ENCODE assay signal across 12 cellular contexts in genomic region chr1:248828845-248829244, GRCh38. TPM values are rescaled to one million over a fixed set of nuclear protein-coding genes. Genes with fewer than 3 reads are reported as not detected.
A peak's percentile ranks its signal among the peaks of the same experiment; 100 is the strongest.
DNase-seq lines count a peak whose midpoint lies in the region; ATAC-seq, FAIRE-seq and TF ChIP-seq lines count a peak whose summit lies in the region.
"Had no signal": no experiment of that assay in that cellular context is flagged by ENCODE, and none has a peak within 500 bp of the region (broad histone marks: within the 10 kb centered on the region; RNA-seq: fewer than 3 reads in every experiment).

No MANE protein-coding gene starts in this region.

- H3K4me3 Mint-ChIP-seq in endothelial cell (ENCODE audit: unreplicated experiment) = no peak overlapping the region
- peak overlapping the region in 1 of 10 donors; percentile 40 for H3K4me3 Mint-ChIP-seq in naive thymus-derived CD8-positive, alpha-beta T cell

- H3K4me1 Mint-ChIP-seq in endothelial cell (ENCODE audit: unreplicated experiment) = peaks cover 23% of the 10 kb centered on the region
- peaks cover 14 to 38% (median 30%) of the 10 kb centered on the region in 4 donors for H3K4me1 Mint-ChIP-seq in naive thymus-derived CD8-positive, alpha-beta T cell

- H3K27me3 Mint-ChIP-seq in endothelial cell (ENCODE audit: unreplicated experiment) = peaks cover 11% of the 10 kb centered on the region
- peaks cover 0 to 6% (median 2%) of the 10 kb centered on the region in 5 donors for H3K27me3 Mint-ChIP-seq in naive thymus-derived CD8-positive, alpha-beta T cell

- in situ Hi-C loops in GM13976 (cut with MboI; ENCODE audit: low sequenced_read_pairs, unreplicated experiment) = no loop called here

- peak overlapping the region; percentile 11 for H3K27ac Mint-ChIP-seq in endothelial cell (ENCODE audit: unreplicated experiment)
- peak overlapping the region in 5 of 10 donors; percentile 13 to 99 (median 72) for H3K27ac Mint-ChIP-seq in naive thymus-derived CD8-positive, alpha-beta T cell

- peak; percentile 40 for DNase-seq in NCI-H2196 (lab: John Stamatoyannopoulos, UW; ENCODE audit: unreplicated experiment)
- no peak for DNase-seq in NCI-H2196 treated with DMSO at 0.1 percent for 48 hours (lab: John Stamatoyannopoulos, UW; ENCODE audit: unreplicated experiment)
- DNase-seq in RKO (ENCODE audit: low spot score) = peak; percentile 96
- DNase-seq in endothelial cell (ENCODE audit: low spot score) = no peak
- peak; percentile 71 for DNase-seq in pulmonary artery endothelial cell (ENCODE audit: low read depth, low spot score)
- DNase-seq in GM13976 (ENCODE audit: low spot score) = no peak
- DNase-seq in H54 (ENCODE audit: insufficient read length, low spot score) = no peak
- DNase-seq in naive thymus-derived CD8-positive, alpha-beta T cell = no peak
- DNase-seq: hypothalamus, NCI-H146, SJCRH30, uterus had no signal

- TF ChIP-seq CTCF in endothelial cell (IDR thresholded peaks at IDR 0.05; ENCODE audit: unreplicated experiment) (no peak), GM13976 (IDR thresholded peaks at IDR 0.05; ENCODE audit: borderline replicate concordance, control extremely low read depth, extremely low read depth, insufficient read depth, missing control alignments) (no peak)

- peaks cover 19% of the 10 kb centered on the region for H3K36me3 Mint-ChIP-seq in endothelial cell (ENCODE audit: low read depth, unreplicated experiment)
- peaks cover 0 to 5% (median 3%) of the 10 kb centered on the region in 3 donors for H3K36me3 Mint-ChIP-seq in naive thymus-derived CD8-positive, alpha-beta T cell

- H3K9me3 Mint-ChIP-seq in endothelial cell (ENCODE audit: unreplicated experiment) = no peaks in the 10 kb centered on the region
- H3K9me3 Mint-ChIP-seq in naive thymus-derived CD8-positive, alpha-beta T cell = no peaks in the 10 kb centered on the region

- POLR2A ChIA-PET in naive thymus-derived CD8-positive, alpha-beta T cell (lab: Charles Lee) = interaction anchor here (0.6 to 5.7 kb wide), 4 partner anchors 9 to 45 kb away, joined by 3 to 103 read pairs (median 31); partner anchors contain the start of genes ZNF672 and ZNF692

- FAIRE-seq in H54 (lab: Jason Lieb, UNC) = no peak

- TF ChIP-seq POLR2A in H54 (IDR thresholded peaks at IDR 0.05; ENCODE audit: low read depth, low read length) = no peak

- no peak for ATAC-seq in naive thymus-derived CD8-positive, alpha-beta T cell

RNA-seq across cellular contexts. Expression of gene SH3BP5L, which starts 3.1 kb away (rescaled TPM):
- total RNA-seq in endothelial cell (ENCODE audit: unreplicated experiment) (30.7 TPM), pulmonary artery endothelial cell (27.2 and 34.8 TPM in 2 replicates)
- total RNA-seq in naive thymus-derived CD8-positive, alpha-beta T cell = 10 to 100 TPM; 28.5 to 29.9 TPM
- 1 to 10 TPM; 1.6 to 3.5 (median 2.6) TPM for polyA plus RNA-seq in naive thymus-derived CD8-positive, alpha-beta T cell

RNA-seq across cellular contexts. Expression of gene ZNF672, which starts 9.2 kb away (rescaled TPM):
- total RNA-seq in endothelial cell (ENCODE audit: unreplicated experiment) (29.8 TPM), pulmonary artery endothelial cell (21.5 and 21.7 TPM in 2 replicates)
- 10 to 100 TPM; 35.8 to 37.2 TPM for total RNA-seq in naive thymus-derived CD8-positive, alpha-beta T cell
- 10 to 100 TPM; 17.9 to 25.6 (median 19.6) TPM for polyA plus RNA-seq in naive thymus-derived CD8-positive, alpha-beta T cell

RNA-seq across cellular contexts. Expression of gene ZNF692, which starts 30.0 kb away (rescaled TPM):
- total RNA-seq in endothelial cell (ENCODE audit: unreplicated experiment) = 26.8 TPM
- 8.6 and 15.9 TPM in 2 replicates for total RNA-seq in pulmonary artery endothelial cell
- 10 to 100 TPM; 68.9 to 69.6 TPM for total RNA-seq in naive thymus-derived CD8-positive, alpha-beta T cell
- polyA plus RNA-seq in naive thymus-derived CD8-positive, alpha-beta T cell = 1 to 10 TPM; 5.2 to 9.3 (median 5.9) TPM

Comparison
In these comparisons a context has a peak if more than half of its experiments do, and no peak if none do; other contexts are left out.
1. DNase-seq: peak in NCI-H2196 (single experiment), RKO (single experiment) and pulmonary artery endothelial cell (single experiment); none in NCI-H2196 treated with DMSO at 0.1 percent for 48 hours (single experiment), endothelial cell (single experiment), GM13976 (single experiment), H54 (single experiment) and naive thymus-derived CD8-positive, alpha-beta T cell (0 of 10).